ENCODE assay signal across 34 cellular contexts in genomic region chr9:133173056-133173455, GRCh38. TPM values are rescaled to one million over a fixed set of nuclear protein-coding genes. Genes with fewer than 3 reads are reported as not detected.
"Had no signal": no experiment of that assay in that cellular context is flagged by ENCODE, and none has a peak within 500 bp of the region (broad histone marks: within the 10 kb centered on the region; RNA-seq: fewer than 3 reads in every experiment).

No MANE protein-coding gene starts in this region.

- H3K4me3 ChIP-seq: ovary, psoas muscle, right lobe of liver, skin epidermis, smooth muscle cell, thoracic aorta, thyroid gland, tibial nerve, upper lobe of left lung, vagina had no signal

- H3K9me3 Mint-ChIP-seq: naive thymus-derived CD4-positive, alpha-beta T cell; natural killer cell; nephron; stimulated activated memory B cell treated with anti-CD40 and anti-IgM and Interleukin-4, amounts not matched to agents 10 μg/mL and 1 μg/mL and 100 μg/mL, for 72 hours; stimulated activated naive CD8-positive, alpha-beta T cell treated with anti-CD3 and anti-CD28 coated beads, Interleukin-15, amount 100 ng/mL, for 72 hours had no signal

- H3K27ac ChIP-seq: neutrophil, ovary, parathyroid adenoma, psoas muscle, right lobe of liver, skin epidermis, thoracic aorta, thyroid gland, tibial nerve, upper lobe of left lung, vagina had no signal

- H3K9me3 ChIP-seq: neutrophil, ovary, psoas muscle, right lobe of liver, thoracic aorta, thyroid gland, tibial nerve, upper lobe of left lung, vagina had no signal

- H3K4me3 Mint-ChIP-seq: naive thymus-derived CD4-positive, alpha-beta T cell; natural killer cell; nephron; stimulated activated memory B cell treated with anti-CD40 and anti-IgM and Interleukin-4, amounts not matched to agents 10 μg/mL and 1 μg/mL and 100 μg/mL, for 72 hours; stimulated activated naive CD8-positive, alpha-beta T cell treated with anti-CD3 and anti-CD28 coated beads, Interleukin-15, amount 100 ng/mL, for 72 hours had no signal

- H3K27ac Mint-ChIP-seq: naive thymus-derived CD4-positive, alpha-beta T cell; natural killer cell; nephron; progenitor cell of endocrine pancreas; stimulated activated memory B cell treated with anti-CD40 and anti-IgM and Interleukin-4, amounts not matched to agents 10 μg/mL and 1 μg/mL and 100 μg/mL, for 72 hours; stimulated activated naive CD8-positive, alpha-beta T cell treated with anti-CD3 and anti-CD28 coated beads, Interleukin-15, amount 100 ng/mL, for 72 hours had no signal

- H3K27me3 Mint-ChIP-seq: stimulated activated naive CD8-positive, alpha-beta T cell treated with anti-CD3 and anti-CD28 coated beads, Interleukin-15, amount 100 ng/mL, for 72 hours had no signal

- H3K36me3 ChIP-seq: neutrophil, ovary, right lobe of liver, thoracic aorta, thyroid gland, tibial nerve, upper lobe of left lung, vagina had no signal

- H3K36me3 Mint-ChIP-seq: naive thymus-derived CD4-positive, alpha-beta T cell; natural killer cell; stimulated activated memory B cell treated with anti-CD40 and anti-IgM and Interleukin-4, amounts not matched to agents 10 μg/mL and 1 μg/mL and 100 μg/mL, for 72 hours had no signal

- H3K4me1 ChIP-seq: parathyroid adenoma, psoas muscle, right lobe of liver, thyroid gland, tibial nerve, upper lobe of left lung, vagina had no signal

- H3K4me1 Mint-ChIP-seq: naive thymus-derived CD4-positive, alpha-beta T cell; natural killer cell; nephron; stimulated activated naive CD8-positive, alpha-beta T cell treated with anti-CD3 and anti-CD28 coated beads, Interleukin-15, amount 100 ng/mL, for 72 hours had no signal

- H3K27me3 ChIP-seq: ovary, right lobe of liver, thyroid gland, upper lobe of left lung, vagina had no signal

- DNase-seq: naive thymus-derived CD4-positive, alpha-beta T cell; natural killer cell; occipital lobe; ovary; psoas muscle; right cardiac atrium; stimulated activated CD4-positive, alpha-beta T cell treated with anti-CD3 and anti-CD28 coated beads, Interleukin-15, amount 100 ng/mL, for 24 hours; stimulated activated CD4-positive, alpha-beta T cell treated with anti-CD3 and anti-CD28 coated beads, Interleukin-2, amount 100 ng/mL, for 24 hours; stimulated activated CD4-positive, alpha-beta T cell treated with anti-CD3 and anti-CD28 coated beads, Interleukin-2, amount 100 ng/mL, for 48 hours; stimulated activated CD4-positive, alpha-beta T cell treated with anti-CD3 and anti-CD28 coated beads, Interleukin-4, amount 100 ng/mL, for 4 hours; stimulated activated CD8-positive, alpha-beta memory T cell treated with anti-CD3 and anti-CD28 coated beads, Interleukin-4, amount 100 ng/mL, for 48 hours; stimulated activated naive CD4-positive, alpha-beta T cell; stimulated activated naive CD8-positive, alpha-beta T cell treated with anti-CD3 and anti-CD28 coated beads, Interleukin-15, amount 100 ng/mL, for 72 hours; stimulated activated naive CD8-positive, alpha-beta T cell treated with anti-CD3 and anti-CD28 coated beads, Interleukin-15, Interleukin-2, amounts not matched to agents 100 U/mL and 50 U/mL, for 24 hours; substantia nigra; thyroid gland; trophoblast cell; upper lobe of left lung had no signal

RNA-seq across cellular contexts. Expression of gene GBGT1, which starts 9.3 kb away (rescaled TPM):
- polyA plus RNA-seq: neural cell had no signal

RNA-seq across cellular contexts. Expression of gene OBP2B, which starts 36.0 kb away (rescaled TPM):
- total RNA-seq: naive thymus-derived CD4-positive, alpha-beta T cell; natural killer cell; occipital lobe; osteoblast; progenitor cell of endocrine pancreas; psoas muscle; renal cortical epithelial cell; right cardiac atrium; right lobe of liver; smooth muscle cell; temporal lobe; thoracic aorta; thyroid gland; tibial nerve; upper lobe of left lung; ureter; vagina had no signal
- polyA plus RNA-seq: naive thymus-derived CD4-positive, alpha-beta T cell; neural cell; ovary; psoas muscle; right cardiac atrium; smooth muscle cell had no signal
